In genomic region chr1:234604726-234605492, GRCh38 we compare ENCODE assay signal across 8 cellular contexts. TPM values are rescaled to one million over a fixed set of nuclear protein-coding genes. Genes with fewer than 3 reads are reported as not detected.
A peak's percentile ranks its signal among the peaks of the same experiment; 100 is the strongest.
DNase-seq lines count a peak whose midpoint lies in the region; ATAC-seq and TF ChIP-seq lines count a peak whose summit lies in the region.

No MANE protein-coding gene starts in this region.

- H3K9me3 ChIP-seq in CD4-positive, alpha-beta memory T cell (ENCODE audit: control insufficient read depth in 1 of 2, low read length in 2 of 2), result no peaks in the 10 kb centered on the region

- no peaks in the 10 kb centered on the region for H3K27me3 ChIP-seq in CD4-positive, alpha-beta memory T cell (ENCODE audit: insufficient read depth, low read length)

- peaks cover 28% of the 10 kb centered on the region for H3K36me3 ChIP-seq in CD4-positive, alpha-beta memory T cell (ENCODE audit: insufficient read depth, low read length)

- POLR2A ChIA-PET in CD4-positive, alpha-beta memory T cell (lab: Charles Lee; ENCODE audit: partially characterized antibody), result interaction anchor here (0.8 to 10.8 kb wide), 18 partner anchors 8 to 498 kb away, joined by 3 to 146 read pairs (median 4); no protein-coding TSS in a partner anchor
- POLR2A ChIA-PET in HEK293T (lab: Yijun Ruan, JAX), result interaction anchor here (1.0 to 2.8 kb wide), 11 partner anchors 8 to 141 kb away, joined by 3 to 20 read pairs (median 8); no protein-coding TSS in a partner anchor

- intact Hi-C loops in CD4-positive, alpha-beta memory T cell (cut with micrococcal nuclease), result loop anchor here (5.0 kb wide), 1 partner anchor 557 kb away; the partner anchor contains the start of gene RBM34

- H3K4me3 Mint-ChIP-seq in CD4-positive, alpha-beta memory T cell, result peak overlapping the region; percentile 94 to 100 (median 95)
- H3K4me3 Mint-ChIP-seq in IgD-negative memory B cell, result peak overlapping the region; percentile 90 to 98 (median 94)
- peak overlapping the region; percentile 93 for H3K4me3 Mint-ChIP-seq in activated naive CD8-positive, alpha-beta T cell treated with anti-CD3 and anti-CD28 coated beads, Interleukin-2, amount 50 U/mL, for 24 hours
- H3K4me3 Mint-ChIP-seq in stimulated activated effector memory CD8-positive, alpha-beta T cell treated with anti-CD3 and anti-CD28 coated beads, Interleukin-12 subunit alpha, Interleukin-12 subunit beta, amount 100 ng/mL, for 72 hours, result peak overlapping the region; percentile 95

- H3K36me3 Mint-ChIP-seq in CD4-positive, alpha-beta memory T cell, result peaks cover 42 to 58% of the 10 kb centered on the region in 2 donors
- peaks cover 9% of the 10 kb centered on the region for H3K36me3 Mint-ChIP-seq in IgD-negative memory B cell
- peaks cover 56% of the 10 kb centered on the region for H3K36me3 Mint-ChIP-seq in activated naive CD8-positive, alpha-beta T cell treated with anti-CD3 and anti-CD28 coated beads, Interleukin-2, amount 50 U/mL, for 24 hours (ENCODE audit: low read depth)
- peaks cover 77% of the 10 kb centered on the region for H3K36me3 Mint-ChIP-seq in stimulated activated effector memory CD8-positive, alpha-beta T cell treated with anti-CD3 and anti-CD28 coated beads, Interleukin-12 subunit alpha, Interleukin-12 subunit beta, amount 100 ng/mL, for 72 hours

- peak overlapping the region; percentile 96 for H3K27ac ChIP-seq in CD4-positive, alpha-beta memory T cell (ENCODE audit: low read depth, low read length)

- ATAC-seq in activated naive CD8-positive, alpha-beta T cell treated with anti-CD3 and anti-CD28 coated beads, Interleukin-2, amount 50 U/mL, for 24 hours, result no peak
- ATAC-seq in stimulated activated effector memory CD8-positive, alpha-beta T cell treated with anti-CD3 and anti-CD28 coated beads, Interleukin-12 subunit alpha, Interleukin-12 subunit beta, amount 100 ng/mL, for 72 hours, result peak; percentile 36
- no peak for ATAC-seq in GM18498 (IDR thresholded peaks at IDR 0.05; ENCODE audit: unreplicated experiment)

- H3K9me3 Mint-ChIP-seq in CD4-positive, alpha-beta memory T cell, result peaks cover 0 to 6% (median 0%) of the 10 kb centered on the region in 8 donors
- H3K9me3 Mint-ChIP-seq in IgD-negative memory B cell, result peaks cover 0 to 1% (median 0%) of the 10 kb centered on the region in 3 donors
- H3K9me3 Mint-ChIP-seq in activated naive CD8-positive, alpha-beta T cell treated with anti-CD3 and anti-CD28 coated beads, Interleukin-2, amount 50 U/mL, for 24 hours, result no peaks in the 10 kb centered on the region
- H3K9me3 Mint-ChIP-seq in stimulated activated effector memory CD8-positive, alpha-beta T cell treated with anti-CD3 and anti-CD28 coated beads, Interleukin-12 subunit alpha, Interleukin-12 subunit beta, amount 100 ng/mL, for 72 hours, result no peaks in the 10 kb centered on the region

- H3K4me1 ChIP-seq in CD4-positive, alpha-beta memory T cell (ENCODE audit: insufficient read depth, low read length), result peaks cover 67% of the 10 kb centered on the region

- peak overlapping the region; percentile 77 to 92 for H3K4me3 ChIP-seq in CD4-positive, alpha-beta memory T cell (ENCODE audit: low read length in 2 of 2)

- H3K4me1 Mint-ChIP-seq in CD4-positive, alpha-beta memory T cell, result peaks cover 38 to 83% (median 58%) of the 10 kb centered on the region in 4 donors
- peaks cover 57 to 71% (median 61%) of the 10 kb centered on the region in 3 donors for H3K4me1 Mint-ChIP-seq in IgD-negative memory B cell
- H3K4me1 Mint-ChIP-seq in activated naive CD8-positive, alpha-beta T cell treated with anti-CD3 and anti-CD28 coated beads, Interleukin-2, amount 50 U/mL, for 24 hours, result peaks cover 67% of the 10 kb centered on the region
- peaks cover 62% of the 10 kb centered on the region for H3K4me1 Mint-ChIP-seq in stimulated activated effector memory CD8-positive, alpha-beta T cell treated with anti-CD3 and anti-CD28 coated beads, Interleukin-12 subunit alpha, Interleukin-12 subunit beta, amount 100 ng/mL, for 72 hours

- DNase-seq in CD4-positive, alpha-beta memory T cell, result no peak
- no peak for DNase-seq in activated naive CD8-positive, alpha-beta T cell treated with anti-CD3 and anti-CD28 coated beads, Interleukin-2, amount 50 U/mL, for 24 hours
- DNase-seq in iris pigment epithelial cell (ENCODE audit: low read depth), result peak; percentile 67
- DNase-seq in stimulated activated effector memory CD8-positive, alpha-beta T cell treated with anti-CD3 and anti-CD28 coated beads, Interleukin-12 subunit alpha, Interleukin-12 subunit beta, amount 100 ng/mL, for 72 hours (ENCODE audit: low spot score in 2 of 2), result no peak
- no peak for DNase-seq in HEK293T (ENCODE audit: extremely low spot score)
- DNase-seq in A172 (ENCODE audit: low spot score), result no peak

- peaks cover 0 to 4% of the 10 kb centered on the region in 2 donors for H3K27me3 Mint-ChIP-seq in CD4-positive, alpha-beta memory T cell
- H3K27me3 Mint-ChIP-seq in IgD-negative memory B cell, result no peaks in the 10 kb centered on the region
- H3K27me3 Mint-ChIP-seq in activated naive CD8-positive, alpha-beta T cell treated with anti-CD3 and anti-CD28 coated beads, Interleukin-2, amount 50 U/mL, for 24 hours, result peaks cover 2% of the 10 kb centered on the region

- peak overlapping the region; percentile 86 to 100 (median 96) for H3K27ac Mint-ChIP-seq in CD4-positive, alpha-beta memory T cell
- H3K27ac Mint-ChIP-seq in IgD-negative memory B cell, result peak overlapping the region; percentile 89 to 99 (median 98)
- H3K27ac Mint-ChIP-seq in activated naive CD8-positive, alpha-beta T cell treated with anti-CD3 and anti-CD28 coated beads, Interleukin-2, amount 50 U/mL, for 24 hours, result peak overlapping the region; percentile 88
- peak overlapping the region; percentile 97 for H3K27ac Mint-ChIP-seq in stimulated activated effector memory CD8-positive, alpha-beta T cell treated with anti-CD3 and anti-CD28 coated beads, Interleukin-12 subunit alpha, Interleukin-12 subunit beta, amount 100 ng/mL, for 72 hours

- CTCF ChIA-PET in CD4-positive, alpha-beta memory T cell (lab: Charles Lee; ENCODE audit: partially characterized antibody), result interaction anchor here (0.8 to 10.7 kb wide), 9 partner anchors 8 to 479 kb away, joined by 3 to 141 read pairs (median 4); no protein-coding TSS in a partner anchor
- CTCF ChIA-PET in HEK293T (lab: Yijun Ruan, JAX), result interaction anchor here (0.7 to 2.4 kb wide), 7 partner anchors 96 to 129 kb away, joined by 3 to 13 read pairs (median 6); no protein-coding TSS in a partner anchor

TF ChIP-seq in HEK293T, 16 proteins besides CTCF, POLR2A, EP300 and RAD21:
- no peak for TF ChIP-seq SP1 (IDR thresholded peaks at IDR 0.05)

RNA-seq across cellular contexts. Expression of gene IRF2BP2, which starts 5.1 kb away (rescaled TPM):
- 100 to 1,000 TPM; 162 to 164 TPM for total RNA-seq in CD4-positive, alpha-beta memory T cell
- 10 to 100 TPM; 23.9 to 43.0 TPM for polyA plus RNA-seq in CD4-positive, alpha-beta memory T cell
- polyA plus RNA-seq in IgD-negative memory B cell, result 39.1 TPM
- total RNA-seq in A172 (2014; rRNA removed; shearing (Covaris generic)), result 50.8 and 51.3 TPM in 2 replicates
